8 cellular contexts compared by ENCODE assay signal in genomic region chr6:154868143-154868594, GRCh38.
DNase-seq lines count a peak whose midpoint lies in the region; ATAC-seq and TF ChIP-seq lines count a peak whose summit lies in the region.

No MANE protein-coding gene starts in this region.

- no peak overlapping the region for H3K27ac Mint-ChIP-seq in activated CD4-positive, alpha-beta T cell treated with anti-CD3 and anti-CD28 coated beads for 36 hours

- WGBS in stomach, 5 donors = 32 to 44% (median 41%) methylated on average over 6 of the region's 6 CpGs

- CTCF ChIA-PET in activated CD4-positive, alpha-beta T cell treated with anti-CD3 and anti-CD28 coated beads for 36 hours (lab: Charles Lee) = interaction anchor here (0.6 to 3.0 kb wide), 20 partner anchors 9 to 416 kb away, joined by 3 to 17 read pairs (median 4); no protein-coding TSS in a partner anchor

- TF ChIP-seq CTCF in VCaP (conservative IDR thresholded peaks at IDR 0.05) (peak; percentile 82), right atrium auricular region (IDR thresholded peaks at IDR 0.05) (peak; percentile 45 to 75), stomach (IDR thresholded peaks at IDR 0.05) (peak in 4 of 7 experiments; percentile 35 to 55 (median 49))

- H3K27me3 ChIP-seq in right atrium auricular region (no peaks in the 10 kb centered on the region), stomach (no peaks in the 10 kb centered on the region)

- H3K4me1 Mint-ChIP-seq in activated CD4-positive, alpha-beta T cell treated with anti-CD3 and anti-CD28 coated beads for 36 hours = peaks cover 24% of the 10 kb centered on the region

- no peak for TF ChIP-seq EP300 in stomach (IDR thresholded peaks at IDR 0.05)

- TF ChIP-seq POLR2A in stomach (IDR thresholded peaks at IDR 0.05) = no peak

- H3K36me3 ChIP-seq in right atrium auricular region = no peaks in the 10 kb centered on the region
- H3K36me3 ChIP-seq in stomach = peaks cover 0 to 6% (median 0%) of the 10 kb centered on the region in 4 donors

- no peaks in the 10 kb centered on the region for H3K9me3 Mint-ChIP-seq in activated CD4-positive, alpha-beta T cell treated with anti-CD3 and anti-CD28 coated beads for 36 hours (ENCODE audit: low read depth)

- H3K36me3 Mint-ChIP-seq in activated CD4-positive, alpha-beta T cell treated with anti-CD3 and anti-CD28 coated beads for 36 hours (ENCODE audit: low read depth) = peaks cover 8% of the 10 kb centered on the region

- peaks cover 0 to 7% of the 10 kb centered on the region in 2 donors for H3K4me1 ChIP-seq in right atrium auricular region
- H3K4me1 ChIP-seq in stomach = peaks cover 0 to 10% (median 8%) of the 10 kb centered on the region in 4 donors

- H3K9me3 ChIP-seq in right atrium auricular region (no peaks in the 10 kb centered on the region), stomach (no peaks in the 10 kb centered on the region)

- DNase-seq in activated CD4-positive, alpha-beta T cell treated with anti-CD3 and anti-CD28 coated beads for 36 hours = peak; percentile 16
- DNase-seq in activated CD4-positive, alpha-beta T cell treated with anti-CD3 and anti-CD28 coated beads, Interleukin-2, amount 50 U/mL, for 48 hours = no peak
- peak; percentile 61 for DNase-seq in NAMALWA (ENCODE audit: low spot score)
- no peak for DNase-seq in right atrium auricular region (ENCODE audit: low spot score)
- no peak for DNase-seq in stomach

- no peaks in the 10 kb centered on the region for H3K27me3 Mint-ChIP-seq in activated CD4-positive, alpha-beta T cell treated with anti-CD3 and anti-CD28 coated beads for 36 hours

- POLR2A ChIA-PET in activated CD4-positive, alpha-beta T cell treated with anti-CD3 and anti-CD28 coated beads for 36 hours (lab: Charles Lee) = interaction anchor here (0.6 kb wide), 1 partner anchor 255 kb away, joined by 3 read pairs; no protein-coding TSS in a partner anchor

- H3K4me3 Mint-ChIP-seq in activated CD4-positive, alpha-beta T cell treated with anti-CD3 and anti-CD28 coated beads for 36 hours = no peak overlapping the region

- no peak overlapping the region for H3K27ac ChIP-seq in VCaP
- H3K27ac ChIP-seq in right atrium auricular region = no peak overlapping the region
- H3K27ac ChIP-seq in stomach = no peak overlapping the region

- peak; percentile 85 for ATAC-seq in activated CD4-positive, alpha-beta T cell treated with anti-CD3 and anti-CD28 coated beads for 36 hours
- ATAC-seq in HG03108 (IDR thresholded peaks at IDR 0.05; ENCODE audit: unreplicated experiment) (no peak), GM21367 (IDR thresholded peaks at IDR 0.05; ENCODE audit: unreplicated experiment) (no peak)

- H3K4me3 ChIP-seq in right atrium auricular region = no peak overlapping the region
- no peak overlapping the region for H3K4me3 ChIP-seq in stomach

- intact Hi-C loops in activated CD4-positive, alpha-beta T cell treated with anti-CD3 and anti-CD28 coated beads for 36 hours (cut with DNase I, micrococcal nuclease) = loop anchor here (1.0 to 5.0 kb wide), 4 partner anchors 59 to 307 kb away; no protein-coding TSS in a partner anchor
- intact Hi-C loops in stomach (cut with DNase I; ENCODE audit: low total_unique reads) = no loop called here

Comparison
In these comparisons a context has a peak if more than half of its experiments do, and no peak if none do; other contexts are left out.
1. DNase-seq: peak in activated CD4-positive, alpha-beta T cell treated with anti-CD3 and anti-CD28 coated beads for 36 hours (single experiment) and NAMALWA (single experiment); none in activated CD4-positive, alpha-beta T cell treated with anti-CD3 and anti-CD28 coated beads, Interleukin-2, amount 50 U/mL, for 48 hours (0 of 2), right atrium auricular region (single experiment) and stomach (single experiment).
2. Peak in every context shown above with its lines, with median percentiles within 50 percentile points of each other: CTCF ChIP-seq.